ENCODE assay signal across 8 cellular contexts in genomic region chr11:117818036-117818858, GRCh38. TPM values are rescaled to one million over a fixed set of nuclear protein-coding genes. Genes with fewer than 3 reads are reported as not detected.
DNase-seq lines count a peak whose midpoint lies in the region; ATAC-seq and TF ChIP-seq lines count a peak whose summit lies in the region.

No MANE protein-coding gene starts in this region.

- no peaks in the 10 kb centered on the region for H4K20me1 ChIP-seq in BLaER1

- peak overlapping the region; percentile 79 for H3K4me3 Mint-ChIP-seq in activated CD4-positive, alpha-beta T cell treated with anti-CD3 and anti-CD28 coated beads, Interleukin-2, amount 10 ng/mL, durations not matched to agents 24 days and 14 days
- H3K4me3 Mint-ChIP-seq in type B pancreatic cell: peak overlapping the region; percentile 87

- H3K4me2 ChIP-seq in BLaER1: peak overlapping the region; percentile 83

- no peak overlapping the region for H3K4me3 ChIP-seq in BLaER1
- H3K4me3 ChIP-seq in MG63: no peak overlapping the region

- peaks cover 2% of the 10 kb centered on the region for H3K27me3 Mint-ChIP-seq in activated CD4-positive, alpha-beta T cell treated with anti-CD3 and anti-CD28 coated beads, Interleukin-2, amount 10 ng/mL, durations not matched to agents 24 days and 14 days
- peaks cover 2% of the 10 kb centered on the region for H3K27me3 Mint-ChIP-seq in type B pancreatic cell

- peak overlapping the region; percentile 99 for H3K27ac Mint-ChIP-seq in activated CD4-positive, alpha-beta T cell treated with anti-CD3 and anti-CD28 coated beads, Interleukin-2, amount 10 ng/mL, durations not matched to agents 24 days and 14 days
- peak overlapping the region; percentile 98 for H3K27ac Mint-ChIP-seq in type B pancreatic cell

- peaks cover 64% of the 10 kb centered on the region for H3K4me1 Mint-ChIP-seq in activated CD4-positive, alpha-beta T cell treated with anti-CD3 and anti-CD28 coated beads, Interleukin-2, amount 10 ng/mL, durations not matched to agents 24 days and 14 days
- peaks cover 53% of the 10 kb centered on the region for H3K4me1 Mint-ChIP-seq in type B pancreatic cell (ENCODE audit: unreplicated experiment)

- peaks cover 92% of the 10 kb centered on the region for H3K4me1 ChIP-seq in BLaER1

- H3K9me3 ChIP-seq in BLaER1 (no peaks in the 10 kb centered on the region), MG63 (no peaks in the 10 kb centered on the region)

- H3K36me3 ChIP-seq in BLaER1 (no peaks in the 10 kb centered on the region), MG63 (no peaks in the 10 kb centered on the region)

- no peak overlapping the region for H3K9ac ChIP-seq in BLaER1

- DNase-seq in activated CD4-positive, alpha-beta T cell treated with anti-CD3 and anti-CD28 coated beads, Interleukin-2, amount 10 ng/mL, durations not matched to agents 24 days and 14 days: peak; percentile 87
- DNase-seq in glomerular endothelial cell (ENCODE audit: extremely low read depth, low read depth, low spot score) (peak; percentile 33), type B pancreatic cell (ENCODE audit: extremely low spot score, unreplicated experiment) (no peak), MG63 (no peak), iPS-NIHi11 (ENCODE audit: low spot score) (no peak)

- H3K27ac ChIP-seq in BLaER1: no peak overlapping the region

- no peaks in the 10 kb centered on the region for H3K9me3 Mint-ChIP-seq in activated CD4-positive, alpha-beta T cell treated with anti-CD3 and anti-CD28 coated beads, Interleukin-2, amount 10 ng/mL, durations not matched to agents 24 days and 14 days
- no peaks in the 10 kb centered on the region for H3K9me3 Mint-ChIP-seq in type B pancreatic cell

- H3K27me3 ChIP-seq in BLaER1 (no peaks in the 10 kb centered on the region), MG63 (no peaks in the 10 kb centered on the region)

- H3K36me3 Mint-ChIP-seq in activated CD4-positive, alpha-beta T cell treated with anti-CD3 and anti-CD28 coated beads, Interleukin-2, amount 10 ng/mL, durations not matched to agents 24 days and 14 days (ENCODE audit: low read depth): peaks cover 4% of the 10 kb centered on the region
- no peaks in the 10 kb centered on the region for H3K36me3 Mint-ChIP-seq in type B pancreatic cell

- intact Hi-C loops in activated CD4-positive, alpha-beta T cell treated with anti-CD3 and anti-CD28 coated beads, Interleukin-2, amount 10 ng/mL, durations not matched to agents 24 days and 14 days (cut with micrococcal nuclease): loop anchor here (1.0 to 10.0 kb wide), 7 partner anchors 169 to 1043 kb away; partner anchors contain the start of genes BUD13, CD3D, CD3G and IL10RA

- ATAC-seq in HG02642 (IDR thresholded peaks at IDR 0.05; ENCODE audit: poor library complexity, unreplicated experiment) (peak; percentile 22), GM18870 (IDR thresholded peaks at IDR 0.05; ENCODE audit: unreplicated experiment) (no peak)

- peak; percentile 24 for TF ChIP-seq CTCF in type B pancreatic cell (conservative IDR thresholded peaks at IDR 0.05)

RNA-seq across cellular contexts. Expression of gene FXYD2, which starts 6.3 kb away (rescaled TPM):
- total RNA-seq in activated CD4-positive, alpha-beta T cell treated with anti-CD3 and anti-CD28 coated beads, Interleukin-2, amount 10 ng/mL, durations not matched to agents 24 days and 14 days: 1.1 and 1.9 TPM in 2 replicates
- total RNA-seq in glomerular endothelial cell: 3.4 and 89.7 TPM in 2 replicates
- total RNA-seq in type B pancreatic cell (ENCODE audit: low replicate concordance): 40.8 and 57.5 TPM in 2 replicates
- total RNA-seq in MG63 (2014; rRNA removed; shearing (Covaris generic); ENCODE audit: low replicate concordance): not detected in 2 replicates

RNA-seq across cellular contexts. Expression of gene DSCAML1, which starts 21.2 kb away (rescaled TPM):
- total RNA-seq in activated CD4-positive, alpha-beta T cell treated with anti-CD3 and anti-CD28 coated beads, Interleukin-2, amount 10 ng/mL, durations not matched to agents 24 days and 14 days: 0.02 TPM in 1 of 2 replicates, not detected in the other
- total RNA-seq in glomerular endothelial cell (0.05 TPM in 1 of 2 replicates, not detected in the other), type B pancreatic cell (ENCODE audit: low replicate concordance) (5.8 and 9.8 TPM in 2 replicates)
- total RNA-seq in MG63 (2014; rRNA removed; shearing (Covaris generic); ENCODE audit: low replicate concordance): not detected in 2 replicates

RNA-seq across cellular contexts. Expression of gene FXYD6, which starts 58.2 kb away (rescaled TPM):
- total RNA-seq in activated CD4-positive, alpha-beta T cell treated with anti-CD3 and anti-CD28 coated beads, Interleukin-2, amount 10 ng/mL, durations not matched to agents 24 days and 14 days: not detected in 2 replicates
- total RNA-seq in glomerular endothelial cell (16.4 and 20.0 TPM in 2 replicates), type B pancreatic cell (ENCODE audit: low replicate concordance) (22.9 and 66.6 TPM in 2 replicates)
- not detected in 2 replicates for total RNA-seq in MG63 (2014; rRNA removed; shearing (Covaris generic); ENCODE audit: low replicate concordance)

Comparison
In these comparisons a context has a peak if more than half of its experiments do, and no peak if none do; other contexts are left out.
1. DNase-seq: peak in activated CD4-positive, alpha-beta T cell treated with anti-CD3 and anti-CD28 coated beads, Interleukin-2, amount 10 ng/mL, durations not matched to agents 24 days and 14 days (single experiment) and glomerular endothelial cell (single experiment); none in type B pancreatic cell (single experiment), MG63 (single experiment) and iPS-NIHi11 (single experiment).
2. RNA of gene FXYD6, which starts 58.2 kb away (total RNA-seq): 22.9 to 66.6 TPM in type B pancreatic cell and 16.4 to 20.0 TPM in glomerular endothelial cell; not detected in MG63 and not detected in activated CD4-positive, alpha-beta T cell treated with anti-CD3 and anti-CD28 coated beads, Interleukin-2, amount 10 ng/mL, durations not matched to agents 24 days and 14 days; every median in the first group is over 10 times any median in the second.